Comparison of ENCODE assay signal across 16 cellular contexts in the genomic region with DNA sequence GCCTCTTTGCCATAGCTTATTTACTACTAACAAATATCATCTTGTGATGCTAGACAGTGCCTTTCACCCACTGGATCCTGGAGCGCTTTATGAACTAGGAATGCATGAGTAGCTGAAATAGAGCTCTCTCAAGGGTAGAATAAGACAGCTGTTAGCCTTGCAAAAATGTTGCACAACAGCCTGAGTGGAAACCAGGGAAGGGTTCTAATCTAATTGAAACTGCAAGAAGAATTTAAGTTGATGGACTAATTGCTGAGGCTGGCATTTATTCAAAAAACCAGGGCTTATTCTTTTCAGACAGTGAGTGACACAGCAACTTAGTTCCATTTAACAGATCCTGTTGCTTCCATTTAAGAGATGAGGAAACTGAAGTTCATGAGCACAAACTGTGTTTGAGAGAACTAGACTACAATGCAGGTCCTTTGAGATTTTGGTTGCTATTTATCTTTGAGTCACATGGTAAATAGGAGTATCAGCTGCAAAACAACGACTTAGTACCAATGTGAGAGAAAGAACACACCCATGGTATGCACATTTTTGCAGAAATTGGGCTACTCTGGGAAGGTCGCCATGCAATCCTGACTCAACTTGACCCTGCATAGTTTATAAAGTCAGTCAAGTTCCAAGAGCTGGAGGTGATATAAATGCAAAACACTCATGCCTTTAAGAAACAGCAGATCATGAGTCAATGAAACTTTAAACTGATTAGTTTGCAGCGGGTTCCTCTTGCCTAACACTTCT.
A peak's percentile ranks its signal among the peaks of the same experiment; 100 is the strongest.
DNase-seq lines count a peak whose midpoint lies in the region; ATAC-seq, FAIRE-seq and TF ChIP-seq lines count a peak whose summit lies in the region.
"Had no signal": no experiment of that assay in that cellular context is flagged by ENCODE, and none has a peak within 500 bp of the region (broad histone marks: within the 10 kb centered on the region; RNA-seq: fewer than 3 reads in every experiment).

No MANE protein-coding gene starts in this region.

- TF ChIP-seq EP300 in A549 (IDR thresholded peaks at IDR 0.05) = no peak

- POLR2A ChIA-PET in A549 (lab: Yijun Ruan, JAX) = no interaction called here

- H3K4me2 ChIP-seq in A549 = no peak overlapping the region
- H3K4me2 ChIP-seq: BLaER1 had no signal

- H3K4me1 Mint-ChIP-seq in activated naive CD8-positive, alpha-beta T cell treated with anti-CD3 and anti-CD28 coated beads, Interleukin-2, amount 50 U/mL, for 24 hours = no peaks in the 10 kb centered on the region
- H3K4me1 Mint-ChIP-seq: activated CD8-positive, alpha-beta memory T cell treated with anti-CD3 and anti-CD28 coated beads, Interleukin-2, amount 10 ng/mL, durations not matched to agents 7 days and 5 days; naive thymus-derived CD4-positive, alpha-beta T cell had no signal

- TF ChIP-seq RAD21 in A549 (conservative IDR thresholded peaks at IDR 0.05 in 1 of 2, IDR thresholded peaks at IDR 0.05 in 1 of 2) = no peak

- H3K9me3 Mint-ChIP-seq in activated naive CD8-positive, alpha-beta T cell treated with anti-CD3 and anti-CD28 coated beads, Interleukin-2, amount 50 U/mL, for 24 hours = no peaks in the 10 kb centered on the region

- H3K27ac ChIP-seq in A549 = no peak overlapping the region
- H3K27ac ChIP-seq: BLaER1, VCaP had no signal

- H3K4me1 ChIP-seq in A549 = peaks cover 6% of the 10 kb centered on the region; the same call in 1 of the 3 replicates
- H3K4me1 ChIP-seq: BLaER1 had no signal

- H3K9me3 ChIP-seq in A549 = no peaks in the 10 kb centered on the region
- H3K9me3 ChIP-seq: BLaER1 had no signal

- H3K36me3 Mint-ChIP-seq in activated naive CD8-positive, alpha-beta T cell treated with anti-CD3 and anti-CD28 coated beads, Interleukin-2, amount 50 U/mL, for 24 hours (ENCODE audit: low read depth) = no peaks in the 10 kb centered on the region
- H3K36me3 Mint-ChIP-seq: activated CD8-positive, alpha-beta memory T cell treated with anti-CD3 and anti-CD28 coated beads, Interleukin-2, amount 10 ng/mL, durations not matched to agents 7 days and 5 days had no signal

- CTCF ChIA-PET in A549 (lab: Yijun Ruan, JAX) = no interaction called here

- TF ChIP-seq POLR2A in A549 (IDR thresholded peaks at IDR 0.05; ENCODE audit: low read length) = no peak

- ATAC-seq in A549 = no peak
- no peak for ATAC-seq in activated naive CD8-positive, alpha-beta T cell treated with anti-CD3 and anti-CD28 coated beads, Interleukin-2, amount 50 U/mL, for 24 hours
- ATAC-seq: activated CD8-positive, alpha-beta memory T cell treated with anti-CD3 and anti-CD28 coated beads, Interleukin-2, amount 10 ng/mL, durations not matched to agents 7 days and 5 days; naive thymus-derived CD4-positive, alpha-beta T cell had no signal

- 27% methylated on average over 4 of the region's 4 CpGs for WGBS in A549 (ENCODE audit: missing lambda C conversion rate)

- DNase-seq in A549 (ENCODE audit: low read depth in 1 of 2, low spot score in 1 of 2) (no peak), HCEC 1CT (peak; percentile 91), astrocyte of the spinal cord (ENCODE audit: low read depth, low spot score) (peak; percentile 59), iris pigment epithelial cell (ENCODE audit: low read depth) (peak; percentile 68), NCI-H774 (lab: John Stamatoyannopoulos, UW) (no peak), OCI-M2 (lab: John Stamatoyannopoulos, UW; ENCODE audit: unreplicated experiment) (no peak), DMS53 (lab: John Stamatoyannopoulos, UW) (no peak)
- no peak for DNase-seq in activated naive CD8-positive, alpha-beta T cell treated with anti-CD3 and anti-CD28 coated beads, Interleukin-2, amount 50 U/mL, for 24 hours
- DNase-seq: activated CD8-positive, alpha-beta memory T cell treated with anti-CD3 and anti-CD28 coated beads, Interleukin-2, amount 10 ng/mL, durations not matched to agents 7 days and 5 days; GDM1; MM.1S; naive thymus-derived CD4-positive, alpha-beta T cell; NCI-H2227 treated with DMSO at 0.1 percent for 48 hours; SIG-M5 had no signal

- H3K27ac Mint-ChIP-seq in activated naive CD8-positive, alpha-beta T cell treated with anti-CD3 and anti-CD28 coated beads, Interleukin-2, amount 50 U/mL, for 24 hours = no peak overlapping the region
- H3K27ac Mint-ChIP-seq: activated CD8-positive, alpha-beta memory T cell treated with anti-CD3 and anti-CD28 coated beads, Interleukin-2, amount 10 ng/mL, durations not matched to agents 7 days and 5 days; naive thymus-derived CD4-positive, alpha-beta T cell had no signal

- H3K4me3 ChIP-seq in A549 (no peak overlapping the region), astrocyte of the spinal cord (ENCODE audit: low read depth, low read length) (no peak overlapping the region)
- H3K4me3 ChIP-seq: BLaER1 had no signal

- in situ Hi-C loops in astrocyte of the spinal cord (cut with HindIII; ENCODE audit: low sequenced_read_pairs) = no loop called here

- TF ChIP-seq CTCF in A549 (IDR thresholded peaks at IDR 0.05) (no peak), astrocyte of the spinal cord (IDR thresholded peaks at IDR 0.05; ENCODE audit: low read depth, low read length) (no peak)

- H3K4me3 Mint-ChIP-seq in activated naive CD8-positive, alpha-beta T cell treated with anti-CD3 and anti-CD28 coated beads, Interleukin-2, amount 50 U/mL, for 24 hours = no peak overlapping the region
- H3K4me3 Mint-ChIP-seq: activated CD8-positive, alpha-beta memory T cell treated with anti-CD3 and anti-CD28 coated beads, Interleukin-2, amount 10 ng/mL, durations not matched to agents 7 days and 5 days; naive thymus-derived CD4-positive, alpha-beta T cell had no signal

- FAIRE-seq in A549 (lab: Jason Lieb, UNC) = no peak

- peaks cover 17% of the 10 kb centered on the region for H3K27me3 Mint-ChIP-seq in activated naive CD8-positive, alpha-beta T cell treated with anti-CD3 and anti-CD28 coated beads, Interleukin-2, amount 50 U/mL, for 24 hours
- H3K27me3 Mint-ChIP-seq: activated CD8-positive, alpha-beta memory T cell treated with anti-CD3 and anti-CD28 coated beads, Interleukin-2, amount 10 ng/mL, durations not matched to agents 7 days and 5 days had no signal

TF ChIP-seq in A549, 52 proteins besides CTCF, POLR2A, EP300 and RAD21:
- TF ChIP-seq RCOR1 (IDR thresholded peaks at IDR 0.05; ENCODE audit: low read depth, low read length) = no peak
- no peak for TF ChIP-seq KDM1A (IDR thresholded peaks at IDR 0.05; ENCODE audit: low read depth)
- no peak for TF ChIP-seq ZNF302 (CRISPR knock-in tag; IDR thresholded peaks at IDR 0.05)
- TF ChIP-seq MAFK (IDR thresholded peaks at IDR 0.05; ENCODE audit: partially characterized antibody) = peak; percentile 65
- TF ChIP-seq ESRRA (IDR thresholded peaks at IDR 0.05; ENCODE audit: borderline replicate concordance, low read length) = no peak
- no peak for TF ChIP-seq HEYL (CRISPR knock-in tag; IDR thresholded peaks at IDR 0.05)
- no peak for TF ChIP-seq FOSL2 (IDR thresholded peaks at IDR 0.05)
- no peak for TF ChIP-seq FOSL2 (CRISPR knock-in tag; IDR thresholded peaks at IDR 0.05)
TF ChIP-seq in A549: peak in this region for 1.

Comparison
In these comparisons a context has a peak if more than half of its experiments do, and no peak if none do; other contexts are left out.
1. DNase-seq: peak in HCEC 1CT (single experiment), astrocyte of the spinal cord (single experiment) and iris pigment epithelial cell (single experiment); none in A549 (0 of 2), NCI-H774 (single experiment), activated naive CD8-positive, alpha-beta T cell treated with anti-CD3 and anti-CD28 coated beads, Interleukin-2, amount 50 U/mL, for 24 hours (single experiment), OCI-M2 (single experiment) and DMS53 (single experiment).